8 cellular contexts compared by ENCODE assay signal in the genomic region with DNA sequence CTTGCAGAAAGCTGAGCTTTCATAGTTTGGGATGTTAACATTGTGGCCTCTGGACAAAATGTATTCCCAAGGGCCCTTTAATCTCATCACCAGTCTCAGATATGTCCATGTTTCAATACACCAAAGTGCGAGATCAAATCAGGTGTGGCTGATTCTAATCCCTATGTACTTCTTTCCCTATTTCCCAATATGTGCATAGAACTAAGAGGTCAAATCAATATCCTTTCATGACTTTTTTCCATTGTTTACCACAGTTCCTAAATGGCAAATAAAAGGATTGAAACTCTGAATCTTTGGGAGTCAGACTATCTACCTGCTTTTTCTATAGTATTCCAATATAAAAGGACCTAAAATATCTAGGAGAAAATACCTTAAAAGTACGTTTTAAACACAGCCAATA.
"Had no signal": no experiment of that assay in that cellular context is flagged by ENCODE, and none has a peak within 500 bp of the region (broad histone marks: within the 10 kb centered on the region; RNA-seq: fewer than 3 reads in every experiment).

No MANE protein-coding gene starts in this region.

- DNase-seq: GOT3, H7, IMR-90, KG1 had no signal

- ATAC-seq: K562 had no signal

- H3K4me3 ChIP-seq: GM23248, HAP-1, K562 had no signal

- H2AFZ ChIP-seq: GM23248 had no signal

- H3K36me3 ChIP-seq: HAP-1 had no signal

- H3K9me3 ChIP-seq: HAP-1 had no signal

- H3K27ac ChIP-seq: GM23248, HL-60 had no signal

- FAIRE-seq: K562 had no signal

- H3K9ac ChIP-seq: GM23248 had no signal

- H3K4me1 ChIP-seq: HAP-1 had no signal
